In the genomic region with DNA sequence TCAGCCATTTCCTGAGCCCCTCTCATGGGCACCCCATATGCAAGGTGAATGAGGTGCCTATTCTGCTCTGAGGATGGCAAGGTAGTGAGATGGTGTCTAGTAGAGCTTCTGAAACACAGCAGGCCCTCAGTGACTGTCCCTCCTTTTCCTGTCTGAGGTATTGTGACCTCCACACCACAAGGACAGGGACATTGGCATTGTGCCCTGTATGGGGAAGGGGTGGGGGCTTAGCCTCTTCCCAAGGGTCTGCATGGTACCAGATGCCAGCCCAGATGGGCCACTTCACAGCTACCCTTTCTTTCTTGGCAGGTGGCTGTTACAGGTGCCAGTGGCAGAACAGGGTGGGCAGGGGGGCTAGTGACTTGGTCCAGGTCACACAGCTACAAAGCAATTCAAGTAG, we compare ENCODE assay signal across 26 cellular contexts.
"Had no signal": no experiment of that assay in that cellular context is flagged by ENCODE, and none has a peak within 500 bp of the region (broad histone marks: within the 10 kb centered on the region; RNA-seq: fewer than 3 reads in every experiment).

No MANE protein-coding gene starts in this region.

- H3K9me3 ChIP-seq: gastroesophageal sphincter, heart left ventricle, left lung, neutrophil, ovary, right lobe of liver, transverse colon, vagina had no signal

- ATAC-seq: gastroesophageal sphincter, left lung, right lobe of liver, T-helper 17 cell had no signal

- H3K9me3 Mint-ChIP-seq: activated B cell treated with CpG ODN at 0.5 μM for 24 hours; activated CD4-positive, alpha-beta memory T cell treated with anti-CD3 and anti-CD28 coated beads for 36 hours; activated naive CD4-positive, alpha-beta T cell treated with anti-CD3 and anti-CD28 coated beads, Interleukin-2, amount 50 U/mL, for 24 hours; brain; natural killer cell treated with Interleukin-12 subunit alpha and Interleukin-12 subunit beta and Interleukin-15 and Interleukin-18, amount 100 ng/mL, for 72 hours; stimulated activated naive CD8-positive, alpha-beta T cell treated with anti-CD3 and anti-CD28 coated beads, Interleukin-15, Interleukin-2, amounts not matched to agents 100 ng/mL and 50 ng/mL, for 24 hours had no signal

- DNase-seq: activated B cell treated with CpG ODN at 0.5 μM for 24 hours; activated CD4-positive, alpha-beta memory T cell treated with anti-CD3 and anti-CD28 coated beads for 36 hours; activated CD4-positive, alpha-beta T cell treated with anti-CD3 and anti-CD28 coated beads for 48 hours; activated gamma-delta T cell treated with Interleukin-2 at 50 U/mL for 16 hours; activated T-cell treated with anti-CD3 and anti-CD28 coated beads for 4 hours; anterior cingulate cortex; left lung; mammary epithelial cell; stimulated activated CD4-positive, alpha-beta T cell treated with anti-CD3 and anti-CD28 coated beads, Interleukin-4, amount 100 ng/mL, for 1 hour; substantia nigra; SW 1271; T-helper 17 cell; transverse colon had no signal

- H3K27me3 ChIP-seq: gastroesophageal sphincter, heart left ventricle, left lung, neutrophil, ovary, right lobe of liver, transverse colon, vagina had no signal

- H3K4me3 Mint-ChIP-seq: activated B cell treated with CpG ODN at 0.5 μM for 24 hours; activated CD4-positive, alpha-beta memory T cell treated with anti-CD3 and anti-CD28 coated beads for 36 hours; activated naive CD4-positive, alpha-beta T cell treated with anti-CD3 and anti-CD28 coated beads, Interleukin-2, amount 50 U/mL, for 24 hours; brain; natural killer cell treated with Interleukin-12 subunit alpha and Interleukin-12 subunit beta and Interleukin-15 and Interleukin-18, amount 100 ng/mL, for 72 hours; stimulated activated naive CD8-positive, alpha-beta T cell treated with anti-CD3 and anti-CD28 coated beads, Interleukin-15, Interleukin-2, amounts not matched to agents 100 ng/mL and 50 ng/mL, for 24 hours; T-helper 17 cell had no signal

- H3K27ac ChIP-seq: epithelial cell of prostate, gastroesophageal sphincter, left lung, neutrophil, ovary, right lobe of liver, SK-N-MC, transverse colon, vagina had no signal

- H3K27ac Mint-ChIP-seq: activated B cell treated with CpG ODN at 0.5 μM for 24 hours; activated CD4-positive, alpha-beta memory T cell treated with anti-CD3 and anti-CD28 coated beads for 36 hours; activated naive CD4-positive, alpha-beta T cell treated with anti-CD3 and anti-CD28 coated beads, Interleukin-2, amount 50 U/mL, for 24 hours; natural killer cell treated with Interleukin-12 subunit alpha and Interleukin-12 subunit beta and Interleukin-15 and Interleukin-18, amount 100 ng/mL, for 72 hours; stimulated activated naive CD8-positive, alpha-beta T cell treated with anti-CD3 and anti-CD28 coated beads, Interleukin-15, Interleukin-2, amounts not matched to agents 100 ng/mL and 50 ng/mL, for 24 hours; T-helper 17 cell had no signal

- H3K4me3 ChIP-seq: gastroesophageal sphincter, heart left ventricle, left lung, ovary, right lobe of liver, SK-N-MC, smooth muscle cell, transverse colon, vagina had no signal

- H3K36me3 ChIP-seq: ovary had no signal

- H3K4me1 Mint-ChIP-seq: activated B cell treated with CpG ODN at 0.5 μM for 24 hours; activated naive CD4-positive, alpha-beta T cell treated with anti-CD3 and anti-CD28 coated beads, Interleukin-2, amount 50 U/mL, for 24 hours had no signal

- H3K4me1 ChIP-seq: gastroesophageal sphincter, left lung, transverse colon, vagina had no signal

- H3K4me2 ChIP-seq: smooth muscle cell had no signal
